In the genomic region with DNA sequence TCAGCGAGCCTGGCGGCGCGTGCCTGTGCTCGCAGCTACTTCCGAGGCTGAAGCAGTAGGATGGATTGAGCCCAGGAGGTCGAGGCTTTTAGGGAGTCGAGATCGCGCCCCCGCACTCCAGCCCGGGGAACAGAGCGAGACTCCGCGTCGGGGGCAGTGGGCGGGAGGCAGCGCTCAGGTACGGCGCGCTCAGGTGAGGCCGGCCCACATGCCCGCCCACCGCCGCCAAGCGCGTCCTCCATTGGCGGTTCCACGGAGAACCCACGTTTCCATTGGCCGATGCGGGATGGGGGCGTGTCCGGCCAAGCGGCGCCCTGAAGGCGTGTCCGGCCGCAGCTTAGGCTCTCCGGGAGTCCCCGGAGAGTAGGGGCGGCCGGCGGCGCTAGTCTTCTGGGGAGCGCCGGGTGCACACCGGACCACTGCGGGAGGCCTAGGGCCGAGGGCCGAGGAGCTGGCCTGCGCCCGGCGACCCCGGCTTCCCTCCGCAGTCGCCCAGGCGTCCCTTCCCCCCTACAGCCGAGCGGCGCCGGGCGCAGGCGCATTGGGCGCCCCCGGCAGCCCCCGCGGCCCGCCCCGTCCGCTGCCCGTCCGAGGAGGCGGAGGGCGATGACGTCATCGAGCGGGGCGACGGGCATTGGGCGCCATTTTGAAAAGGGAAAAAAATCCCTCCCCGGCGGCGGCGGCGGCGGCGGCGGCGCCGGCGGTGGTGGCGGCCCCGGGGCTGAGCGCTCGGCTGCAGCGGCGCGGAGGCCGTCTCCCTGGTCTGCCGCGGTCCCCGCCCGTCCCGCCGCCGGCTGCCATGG, we compare ENCODE assay signal across 8 cellular contexts. TPM values are rescaled to one million over a fixed set of nuclear protein-coding genes. Genes with fewer than 3 reads are reported as not detected.
DNase-seq lines count a peak whose midpoint lies in the region; ATAC-seq, FAIRE-seq and TF ChIP-seq lines count a peak whose summit lies in the region.

A gene (plus strand): TSS at position 659 of the 803 bp plus-strand sequence. CDS start 141 bp downstream, at position 800.

- peak within 1 kb of the TSS; percentile 98 for H2AFZ ChIP-seq in astrocyte (ENCODE audit: low read depth, low read length)

- H3K4me3 ChIP-seq in astrocyte (ENCODE audit: insufficient read depth, low read depth, low read length) (peak within 1 kb of the TSS; percentile 62), aorta (ENCODE audit: low read length in 2 of 2) (peak within 1 kb of the TSS; percentile 94 to 98)

- FAIRE-seq in astrocyte (lab: Jason Lieb, UNC), result no peak

- H3K9me3 Mint-ChIP-seq in astrocyte (ENCODE audit: unreplicated experiment), result no peaks in the 10 kb centered on the region

- H3K36me3 Mint-ChIP-seq in astrocyte (ENCODE audit: low read depth, unreplicated experiment), result no peaks in the 10 kb centered on the region

- H3K9me3 ChIP-seq in astrocyte (ENCODE audit: insufficient read depth, low read depth, low read length), result no peaks in the 10 kb centered on the region
- no peaks in the 10 kb centered on the region for H3K9me3 ChIP-seq in aorta (ENCODE audit: control insufficient read depth, low read length)

- H3K4me2 ChIP-seq in astrocyte (ENCODE audit: low read length), result peak within 1 kb of the TSS; percentile 90

- WGBS in aorta, 2 donors, result 0% methylated on average over 71 to 107 of the region's 107 CpGs

- H3K4me3 Mint-ChIP-seq in astrocyte (ENCODE audit: unreplicated experiment), result peak within 1 kb of the TSS; percentile 96

- H3K27ac ChIP-seq in astrocyte (ENCODE audit: low read depth, low read length), result peak within 1 kb of the TSS; percentile 78
- H3K27ac ChIP-seq in aorta (ENCODE audit: low read depth in 1 of 2, low read length in 2 of 2), result peak within 1 kb of the TSS; percentile 92 to 97

- H3K79me2 ChIP-seq in astrocyte (ENCODE audit: insufficient read depth, low read length), result peaks cover 43% of the 10 kb centered on the region

- ATAC-seq in GM18499 (IDR thresholded peaks at IDR 0.05; ENCODE audit: insufficient read depth, unreplicated experiment) (peak; percentile 68), HG02885 (IDR thresholded peaks at IDR 0.05; ENCODE audit: poor library complexity, unreplicated experiment) (peak; percentile 90), aorta (ENCODE audit: low FRiP score) (peak; percentile 97)

- H4K20me1 ChIP-seq in astrocyte (ENCODE audit: insufficient read depth, low read length), result peaks cover 39% of the 10 kb centered on the region

- intact Hi-C loops in aorta (cut with DNase I), result loop anchor here in 1 of 2 donors (1.0 kb wide), 2 partner anchors 46 to 83 kb away; no protein-coding TSS in a partner anchor

- H3K9ac ChIP-seq in astrocyte (ENCODE audit: low read length), result peak within 1 kb of the TSS; percentile 87

- H3K27me3 Mint-ChIP-seq in astrocyte (ENCODE audit: low read depth, unreplicated experiment), result peaks cover 20% of the 10 kb centered on the region

- H3K36me3 ChIP-seq in astrocyte (ENCODE audit: insufficient read depth, low read length) (no peaks in the 10 kb centered on the region), aorta (ENCODE audit: control insufficient read depth in 1 of 2, insufficient read depth in 2 of 2, low read length in 1 of 2) (peaks cover 0 to under 1% of the 10 kb centered on the region in 2 donors)

- peak within 1 kb of the TSS; percentile 86 for H3K27ac Mint-ChIP-seq in astrocyte (ENCODE audit: unreplicated experiment)

- DNase-seq in NCI-H187 (lab: John Stamatoyannopoulos, UW) (peak; percentile 83 to 86), T-helper 22 cell (ENCODE audit: low read depth) (peak; percentile 92), astrocyte (ENCODE audit: low read depth) (peak; percentile 65), hepatic stellate cell (ENCODE audit: low spot score) (peak; percentile 99), renal cortical epithelial cell (ENCODE audit: low read depth) (peak; percentile 74), aorta (peak; percentile 96 to 98)

- TF ChIP-seq CTCF in astrocyte (IDR thresholded peaks at IDR 0.05; ENCODE audit: insufficient read depth, low read depth, low read length), result no peak

- H3K4me1 ChIP-seq in astrocyte (ENCODE audit: insufficient read depth, low read length) (peaks cover 18% of the 10 kb centered on the region), aorta (ENCODE audit: control insufficient read depth in 1 of 2, insufficient read depth in 2 of 2, low read length in 2 of 2) (peaks cover 0 to under 1% of the 10 kb centered on the region in 2 donors)

- H3K4me1 Mint-ChIP-seq in astrocyte (ENCODE audit: low read depth, unreplicated experiment), result peaks cover 21% of the 10 kb centered on the region

- H3K27me3 ChIP-seq in astrocyte (ENCODE audit: insufficient read depth, low read length) (peaks cover 9% of the 10 kb centered on the region), aorta (ENCODE audit: control insufficient read depth in 1 of 2, insufficient read depth in 2 of 2, low read length in 1 of 2) (no peaks in the 10 kb centered on the region)

RNA-seq across cellular contexts. Expression of the gene that starts here (rescaled TPM):
- total RNA-seq in astrocyte (32.5 and 33.7 TPM in 2 replicates), renal cortical epithelial cell (36.8 and 54.6 TPM in 2 replicates), aorta (10 to 100 TPM; 27.0 to 29.4 TPM)
- 10 to 100 TPM; 14.0 to 25.3 TPM for polyA plus RNA-seq in aorta

Comparison
In these comparisons a context has a peak if more than half of its experiments do, and no peak if none do; other contexts are left out.
1. Peak in every context shown above with its lines: DNase-seq, ATAC-seq, H3K4me3 ChIP-seq and H3K27ac ChIP-seq.